30 cellular contexts compared by ENCODE assay signal in genomic region chr4:187555174-187555573, GRCh38.
"Had no signal": no experiment of that assay in that cellular context is flagged by ENCODE, and none has a peak within 500 bp of the region (broad histone marks: within the 10 kb centered on the region; RNA-seq: fewer than 3 reads in every experiment).

No MANE protein-coding gene starts in this region.

- H3K4me1 Mint-ChIP-seq: immature natural killer cell; naive B cell; natural killer cell; stimulated activated naive B cell treated with anti-CD40 and anti-IgM and Interleukin-4, amounts not matched to agents 10 μg/mL and 1 μg/mL and 100 μg/mL, for 72 hours had no signal

- H3K27me3 ChIP-seq: left lung, neural progenitor cell, neutrophil, right atrium auricular region, right lobe of liver, stomach, testis, thyroid gland, transverse colon, upper lobe of left lung, vagina had no signal

- H3K4me3 ChIP-seq: left lung, lower lobe of right lung, neural progenitor cell, psoas muscle, right atrium auricular region, right lobe of liver, smooth muscle cell, stomach, testis, thyroid gland, transverse colon, upper lobe of left lung, vagina had no signal

- ATAC-seq: left colon; left lung; lower lobe of right lung; natural killer cell; psoas muscle; right lobe of liver; stimulated activated naive B cell treated with anti-CD40 and anti-IgM and Interleukin-4, amounts not matched to agents 10 μg/mL and 1 μg/mL and 100 μg/mL, for 72 hours; stimulated activated naive CD8-positive, alpha-beta T cell treated with anti-CD3 and anti-CD28 coated beads, Interleukin-15, Interleukin-2, amounts not matched to agents 100 U/mL and 50 U/mL, for 24 hours had no signal

- H3K27me3 Mint-ChIP-seq: naive B cell; stimulated activated naive B cell treated with anti-CD40 and anti-IgM and Interleukin-4, amounts not matched to agents 10 μg/mL and 1 μg/mL and 100 μg/mL, for 72 hours had no signal

- H3K27ac Mint-ChIP-seq: immature natural killer cell; mesothelial cell of epicardium; naive B cell; natural killer cell; nephron progenitor cell; neural progenitor cell; stimulated activated naive B cell treated with anti-CD40 and anti-IgM and Interleukin-4, amounts not matched to agents 10 μg/mL and 1 μg/mL and 100 μg/mL, for 72 hours had no signal

- H3K27ac ChIP-seq: left lung, lower lobe of right lung, neural progenitor cell, neutrophil, parathyroid adenoma, psoas muscle, right atrium auricular region, right lobe of liver, stomach, testis, thyroid gland, transverse colon, upper lobe of left lung, vagina had no signal

- H3K4me3 Mint-ChIP-seq: immature natural killer cell; mesothelial cell of epicardium; naive B cell; natural killer cell; nephron progenitor cell; neural progenitor cell; stimulated activated naive B cell treated with anti-CD40 and anti-IgM and Interleukin-4, amounts not matched to agents 10 μg/mL and 1 μg/mL and 100 μg/mL, for 72 hours had no signal

- H3K4me1 ChIP-seq: left lung, lower lobe of right lung, neural progenitor cell, parathyroid adenoma, psoas muscle, right atrium auricular region, right lobe of liver, stomach, testis, thyroid gland, transverse colon, upper lobe of left lung, vagina had no signal

- H3K36me3 ChIP-seq: left lung, lower lobe of right lung, neural progenitor cell, neutrophil, right atrium auricular region, right lobe of liver, stomach, thyroid gland, transverse colon, upper lobe of left lung, vagina had no signal

- DNase-seq: hypothalamus; immature natural killer cell; kidney; left colon; left lung; lower lobe of right lung; mammary epithelial cell; mesendoderm; naive B cell; natural killer cell; nephron progenitor cell; occipital lobe; psoas muscle; right lobe of liver; stimulated activated CD4-positive, alpha-beta T cell treated with anti-CD3 and anti-CD28 coated beads, Interleukin-1b, Interleukin-23, amount 100 ng/mL, for 48 hours; stimulated activated CD4-positive, alpha-beta T cell treated with anti-CD3 and anti-CD28 coated beads, Interleukin-4, amount 100 ng/mL, for 1 hour; stimulated activated naive B cell treated with anti-CD40 and anti-IgM and Interleukin-4, amounts not matched to agents 10 μg/mL and 1 μg/mL and 100 μg/mL, for 72 hours; stimulated activated naive CD8-positive, alpha-beta T cell treated with anti-CD3 and anti-CD28 coated beads, Interleukin-15, Interleukin-2, amounts not matched to agents 100 U/mL and 50 U/mL, for 24 hours; stomach; testis; thyroid gland; transverse colon; upper lobe of left lung had no signal

- H3K36me3 Mint-ChIP-seq: immature natural killer cell; naive B cell; natural killer cell; neural progenitor cell; stimulated activated naive B cell treated with anti-CD40 and anti-IgM and Interleukin-4, amounts not matched to agents 10 μg/mL and 1 μg/mL and 100 μg/mL, for 72 hours had no signal

- H3K9me3 ChIP-seq: neutrophil, psoas muscle, right atrium auricular region, testis, thyroid gland, transverse colon, upper lobe of left lung, vagina had no signal
